In genomic region chr7:23680417-23681405, GRCh38 we compare ENCODE assay signal across 8 cellular contexts. TPM values are rescaled to one million over a fixed set of nuclear protein-coding genes. Genes with fewer than 3 reads are reported as not detected.
DNase-seq lines count a peak whose midpoint lies in the region; ATAC-seq and TF ChIP-seq lines count a peak whose summit lies in the region.

No MANE protein-coding gene starts in this region.

- no peaks in the 10 kb centered on the region for H3K9me3 ChIP-seq in esophagus (ENCODE audit: control insufficient read depth in 2 of 2, insufficient read depth in 1 of 2, low read depth in 1 of 2, low read length in 1 of 2)
- no peaks in the 10 kb centered on the region for H3K9me3 ChIP-seq in mucosa of descending colon

- peak overlapping the region; percentile 84 for H3K4me3 Mint-ChIP-seq in stimulated activated effector memory CD8-positive, alpha-beta T cell treated with anti-CD3 and anti-CD28 coated beads, Interleukin-12 subunit alpha, Interleukin-12 subunit beta, amount 100 ng/mL, for 72 hours

- peak overlapping the region; percentile 64 for H3K27ac Mint-ChIP-seq in stimulated activated effector memory CD8-positive, alpha-beta T cell treated with anti-CD3 and anti-CD28 coated beads, Interleukin-12 subunit alpha, Interleukin-12 subunit beta, amount 100 ng/mL, for 72 hours

- ATAC-seq in HG02623 (IDR thresholded peaks at IDR 0.05; ENCODE audit: unreplicated experiment) (peak; percentile 32), mucosa of descending colon (peak; percentile 84)
- ATAC-seq in stimulated activated effector memory CD8-positive, alpha-beta T cell treated with anti-CD3 and anti-CD28 coated beads, Interleukin-12 subunit alpha, Interleukin-12 subunit beta, amount 100 ng/mL, for 72 hours: peak; percentile 81

- TF ChIP-seq CTCF in GM12864 (IDR thresholded peaks at IDR 0.05; ENCODE audit: low read depth, low read length, missing control alignments) (no peak), mucosa of descending colon (IDR thresholded peaks at IDR 0.05) (no peak)

- H3K9me3 Mint-ChIP-seq in stimulated activated effector memory CD8-positive, alpha-beta T cell treated with anti-CD3 and anti-CD28 coated beads, Interleukin-12 subunit alpha, Interleukin-12 subunit beta, amount 100 ng/mL, for 72 hours: no peaks in the 10 kb centered on the region

- intact Hi-C loops in mucosa of descending colon (cut with DNase I, micrococcal nuclease): no loop called here

- H3K4me3 ChIP-seq in GM12864 (ENCODE audit: low read depth, low read length) (peak overlapping the region; percentile 74), esophagus (ENCODE audit: low read depth in 1 of 2, low read length in 2 of 2) (peak overlapping the region; percentile 75 to 92), mucosa of descending colon (peak overlapping the region; percentile 58)

- DNase-seq in GM12864 (ENCODE audit: low read depth): peak; percentile 38
- DNase-seq in NCI-H2081 treated with DMSO at 0.1 percent for 48 hours (lab: John Stamatoyannopoulos, UW): peak; percentile 50
- peak; percentile 24 for DNase-seq in activated T-cell treated with anti-CD3 and anti-CD28 coated beads for 1 hour (ENCODE audit: low read depth)
- DNase-seq in mucosa of descending colon: peak; percentile 83 to 85 (median 85)
- DNase-seq in stimulated activated effector memory CD8-positive, alpha-beta T cell treated with anti-CD3 and anti-CD28 coated beads, Interleukin-12 subunit alpha, Interleukin-12 subunit beta, amount 100 ng/mL, for 72 hours (ENCODE audit: low spot score in 2 of 2): peak; percentile 2 to 63
- no peak for DNase-seq in T1000 (lab: John Stamatoyannopoulos, UW)

- 4 to 7% methylated on average over 42 of the region's 42 CpGs for WGBS in esophagus, 2 donors

- H3K27ac ChIP-seq in esophagus (ENCODE audit: low read depth in 2 of 2, low read length in 1 of 2): peak overlapping the region; percentile 75 to 90

- no peaks in the 10 kb centered on the region for H3K4me1 ChIP-seq in esophagus (ENCODE audit: control insufficient read depth in 2 of 2, insufficient read depth in 2 of 2, low read length in 1 of 2)
- peaks cover 3% of the 10 kb centered on the region for H3K4me1 ChIP-seq in mucosa of descending colon (ENCODE audit: low read depth)

- H3K36me3 Mint-ChIP-seq in stimulated activated effector memory CD8-positive, alpha-beta T cell treated with anti-CD3 and anti-CD28 coated beads, Interleukin-12 subunit alpha, Interleukin-12 subunit beta, amount 100 ng/mL, for 72 hours: no peaks in the 10 kb centered on the region

- H3K36me3 ChIP-seq in esophagus (ENCODE audit: control insufficient read depth in 2 of 2, insufficient read depth in 2 of 2, low read length in 1 of 2) (no peaks in the 10 kb centered on the region), mucosa of descending colon (ENCODE audit: low read depth) (no peaks in the 10 kb centered on the region)

- H3K27me3 ChIP-seq in esophagus (ENCODE audit: control insufficient read depth in 1 of 2, insufficient read depth in 2 of 2, low read length in 2 of 2): no peaks in the 10 kb centered on the region

- peaks cover 4% of the 10 kb centered on the region for H3K4me1 Mint-ChIP-seq in stimulated activated effector memory CD8-positive, alpha-beta T cell treated with anti-CD3 and anti-CD28 coated beads, Interleukin-12 subunit alpha, Interleukin-12 subunit beta, amount 100 ng/mL, for 72 hours

RNA-seq across cellular contexts. Expression of gene FAM221A, which starts 0.7 kb away (rescaled TPM):
- 10 to 100 TPM in 1 of 2 donors, 1 to 10 TPM in 1; 6.2 to 11.3 TPM for polyA plus RNA-seq in esophagus
- total RNA-seq in mucosa of descending colon: 10 to 100 TPM in 2 of 3 donors, 1 to 10 TPM in 1; 8.4 to 16.0 (median 13.4) TPM

RNA-seq across cellular contexts. Expression of gene STK31, which starts 29.3 kb away (rescaled TPM):
- 1 to 10 TPM in 1 of 2 donors, under 1 TPM in 1; 0.05 to 1.1 TPM for polyA plus RNA-seq in esophagus
- total RNA-seq in mucosa of descending colon: 1 to 10 TPM in 1 of 3 donors, under 1 TPM in 2; 0.38 to 1.3 (median 0.65) TPM

Comparison
In these comparisons a context has a peak if more than half of its experiments do, and no peak if none do; other contexts are left out.
1. ATAC-seq: peak in every context shown above with its lines; median percentile 84 in mucosa of descending colon; 81 in stimulated activated effector memory CD8-positive, alpha-beta T cell treated with anti-CD3 and anti-CD28 coated beads, Interleukin-12 subunit alpha, Interleukin-12 subunit beta, amount 100 ng/mL, for 72 hours; 32 in HG02623.